In genomic region chr2:43937269-43937820, GRCh38 we compare ENCODE assay signal across 1 cellular context.
TF ChIP-seq lines count a peak whose summit lies in the region.

No MANE protein-coding gene starts in this region.

TF ChIP-seq in GM23338, 12 proteins besides CTCF, POLR2A, EP300 and RAD21 (continued from another document):
- TF ChIP-seq ZNF462 (CRISPR knock-in tag; IDR thresholded peaks at IDR 0.05) (no peak), STAT1 (IDR thresholded peaks at IDR 0.05; ENCODE audit: unreplicated experiment) (no peak), POLR2AphosphoS5 (IDR thresholded peaks at IDR 0.05; ENCODE audit: low read depth) (no peak), NANOG (IDR thresholded peaks at IDR 0.05; ENCODE audit: borderline replicate concordance) (no peak), EZH2phosphoT487 (IDR thresholded peaks at IDR 0.05; ENCODE audit: unreplicated experiment) (no peak)
